Comparison of ENCODE assay signal across 1 cellular context in genomic region chr5:126917918-126918623, GRCh38.
TF ChIP-seq lines count a peak whose summit lies in the region.

No MANE protein-coding gene starts in this region.

TF ChIP-seq in WTC11, 78 proteins besides CTCF, POLR2A, EP300 and RAD21 (continued from another document):
- TF ChIP-seq, protein P1, sequence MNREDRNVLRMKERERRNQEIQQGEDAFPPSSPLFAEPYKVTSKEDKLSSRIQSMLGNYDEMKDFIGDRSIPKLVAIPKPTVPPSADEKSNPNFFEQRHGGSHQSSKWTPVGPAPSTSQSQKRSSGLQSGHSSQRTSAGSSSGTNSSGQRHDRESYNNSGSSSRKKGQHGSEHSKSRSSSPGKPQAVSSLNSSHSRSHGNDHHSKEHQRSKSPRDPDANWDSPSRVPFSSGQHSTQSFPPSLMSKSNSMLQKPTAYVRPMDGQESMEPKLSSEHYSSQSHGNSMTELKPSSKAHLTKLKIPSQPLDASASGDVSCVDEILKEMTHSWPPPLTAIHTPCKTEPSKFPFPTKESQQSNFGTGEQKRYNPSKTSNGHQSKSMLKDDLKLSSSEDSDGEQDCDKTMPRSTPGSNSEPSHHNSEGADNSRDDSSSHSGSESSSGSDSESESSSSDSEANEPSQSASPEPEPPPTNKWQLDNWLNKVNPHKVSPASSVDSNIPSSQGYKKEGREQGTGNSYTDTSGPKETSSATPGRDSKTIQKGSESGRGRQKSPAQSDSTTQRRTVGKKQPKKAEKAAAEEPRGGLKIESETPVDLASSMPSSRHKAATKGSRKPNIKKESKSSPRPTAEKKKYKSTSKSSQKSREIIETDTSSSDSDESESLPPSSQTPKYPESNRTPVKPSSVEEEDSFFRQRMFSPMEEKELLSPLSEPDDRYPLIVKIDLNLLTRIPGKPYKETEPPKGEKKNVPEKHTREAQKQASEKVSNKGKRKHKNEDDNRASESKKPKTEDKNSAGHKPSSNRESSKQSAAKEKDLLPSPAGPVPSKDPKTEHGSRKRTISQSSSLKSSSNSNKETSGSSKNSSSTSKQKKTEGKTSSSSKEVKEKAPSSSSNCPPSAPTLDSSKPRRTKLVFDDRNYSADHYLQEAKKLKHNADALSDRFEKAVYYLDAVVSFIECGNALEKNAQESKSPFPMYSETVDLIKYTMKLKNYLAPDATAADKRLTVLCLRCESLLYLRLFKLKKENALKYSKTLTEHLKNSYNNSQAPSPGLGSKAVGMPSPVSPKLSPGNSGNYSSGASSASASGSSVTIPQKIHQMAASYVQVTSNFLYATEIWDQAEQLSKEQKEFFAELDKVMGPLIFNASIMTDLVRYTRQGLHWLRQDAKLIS (CRISPR knock-in tag; IDR thresholded peaks at IDR 0.05; ENCODE audit: borderline replicate concordance), result no peak
